In genomic region chr17:38341035-38341721, GRCh38 we compare ENCODE assay signal across 11 cellular contexts. TPM values are rescaled to one million over a fixed set of nuclear protein-coding genes. Genes with fewer than 3 reads are reported as not detected.
DNase-seq lines count a peak whose midpoint lies in the region; ATAC-seq and TF ChIP-seq lines count a peak whose summit lies in the region.
"Had no signal": no experiment of that assay in that cellular context is flagged by ENCODE, and none has a peak within 500 bp of the region (broad histone marks: within the 10 kb centered on the region; RNA-seq: fewer than 3 reads in every experiment).

No MANE protein-coding gene starts in this region.

- H3K27me3 ChIP-seq in BE2C: no peaks in the 10 kb centered on the region
- H3K27me3 ChIP-seq: upper lobe of left lung had no signal

- H3K9me3 ChIP-seq in BE2C: no peaks in the 10 kb centered on the region
- H3K9me3 ChIP-seq: neutrophil, upper lobe of left lung had no signal

- H3K36me3 ChIP-seq in BE2C: no peaks in the 10 kb centered on the region
- H3K36me3 ChIP-seq: neutrophil, upper lobe of left lung had no signal

- H3K4me1 ChIP-seq in BE2C: peaks cover 8% of the 10 kb centered on the region
- H3K4me1 ChIP-seq: upper lobe of left lung had no signal

- H3K4me3 ChIP-seq in BE2C (ENCODE audit: low read depth, low read length): no peak overlapping the region
- H3K4me3 ChIP-seq: upper lobe of left lung had no signal

- TF ChIP-seq CTCF in BE2C (IDR thresholded peaks at IDR 0.05; ENCODE audit: low read depth, low read length): no peak

- DNase-seq in BE2C (peak; percentile 90), NCI-H1092 (lab: John Stamatoyannopoulos, UW) (peak; percentile 77), UCSD-AML1 (lab: John Stamatoyannopoulos, UW; ENCODE audit: unreplicated experiment) (peak; percentile 22), kidney tubule cell (ENCODE audit: low spot score) (peak; percentile 28), NCI-H446 treated with DMSO at 0.1 percent for 48 hours (lab: John Stamatoyannopoulos, UW) (no peak)
- DNase-seq: CD4-positive, CD25-positive, alpha-beta regulatory T cell had no signal

- ATAC-seq in GM18867 (IDR thresholded peaks at IDR 0.05; ENCODE audit: unreplicated experiment): no peak
- ATAC-seq in HG03280 (IDR thresholded peaks at IDR 0.05; ENCODE audit: unreplicated experiment): no peak
- no peak for ATAC-seq in HG02884 (IDR thresholded peaks at IDR 0.05; ENCODE audit: unreplicated experiment)

RNA-seq across cellular contexts. Expression of gene GPR179, which starts 2.6 kb away (rescaled TPM):
- polyA plus RNA-seq in BE2C (2012; ENCODE audit: insufficient read depth, insufficient read length, low read depth): 0.51 TPM
- polyA plus RNA-seq: CD4-positive, CD25-positive, alpha-beta regulatory T cell had no signal

RNA-seq across cellular contexts. Expression of gene SOCS7, which starts 10.5 kb away (rescaled TPM):
- 18.0 TPM for polyA plus RNA-seq in BE2C (2012; ENCODE audit: insufficient read depth, insufficient read length, low read depth)

RNA-seq across cellular contexts. Expression of gene MRPL45, which starts 44.2 kb away (rescaled TPM):
- 32.5 TPM for polyA plus RNA-seq in BE2C (2012; ENCODE audit: insufficient read depth, insufficient read length, low read depth)
